In genomic region chr17:73067075-73067474, GRCh38 we compare ENCODE assay signal across 16 cellular contexts.
"Had no signal": no experiment of that assay in that cellular context is flagged by ENCODE, and none has a peak within 500 bp of the region (broad histone marks: within the 10 kb centered on the region; RNA-seq: fewer than 3 reads in every experiment).

No MANE protein-coding gene starts in this region.

- H3K27ac Mint-ChIP-seq: activated CD4-positive, alpha-beta T cell treated with anti-CD3 and anti-CD28 coated beads, Interleukin-2, amount 10 ng/mL, durations not matched to agents 7 days and 5 days; activated naive CD8-positive, alpha-beta T cell treated with anti-CD3 and anti-CD28 coated beads, Interleukin-2, amount 10 ng/mL, durations not matched to agents 7 days and 5 days; nephron progenitor cell; stimulated activated naive B cell treated with anti-CD40 and anti-IgM and Interleukin-4, amounts not matched to agents 10 μg/mL and 1 μg/mL and 100 μg/mL, for 72 hours had no signal

- H3K4me3 Mint-ChIP-seq: activated CD4-positive, alpha-beta T cell treated with anti-CD3 and anti-CD28 coated beads, Interleukin-2, amount 10 ng/mL, durations not matched to agents 7 days and 5 days; activated naive CD8-positive, alpha-beta T cell treated with anti-CD3 and anti-CD28 coated beads, Interleukin-2, amount 10 ng/mL, durations not matched to agents 7 days and 5 days; nephron progenitor cell; stimulated activated naive B cell treated with anti-CD40 and anti-IgM and Interleukin-4, amounts not matched to agents 10 μg/mL and 1 μg/mL and 100 μg/mL, for 72 hours had no signal

- H3K27ac ChIP-seq: cardiac muscle cell, colonic mucosa, foreskin keratinocyte, ovary, tibial nerve had no signal

- ATAC-seq: foreskin keratinocyte; stimulated activated naive B cell treated with anti-CD40 and anti-IgM and Interleukin-4, amounts not matched to agents 10 μg/mL and 1 μg/mL and 100 μg/mL, for 72 hours had no signal

- H3K27me3 ChIP-seq: cardiac muscle cell, colonic mucosa, foreskin keratinocyte, ovary, tibial nerve had no signal

- H3K4me1 ChIP-seq: colonic mucosa, foreskin keratinocyte had no signal

- H3K4me3 ChIP-seq: cardiac muscle cell, colonic mucosa, ovary, tibial nerve had no signal

- DNase-seq: activated CD4-positive, alpha-beta T cell treated with anti-CD3 and anti-CD28 coated beads, Interleukin-2, amount 10 ng/mL, durations not matched to agents 7 days and 5 days; activated naive CD4-positive, alpha-beta T cell; activated naive CD8-positive, alpha-beta T cell treated with anti-CD3 and anti-CD28 coated beads, Interleukin-2, amount 10 ng/mL, durations not matched to agents 7 days and 5 days; anterior cingulate cortex; colonic mucosa; foreskin keratinocyte; glutamatergic neuron; kidney glomerular epithelial cell; mesendoderm; nephron progenitor cell; ovary; stimulated activated CD4-positive, alpha-beta T cell treated with anti-CD3 and anti-CD28 coated beads, Interleukin-2, amount 100 ng/mL, for 48 hours; stimulated activated naive B cell treated with anti-CD40 and anti-IgM and Interleukin-4, amounts not matched to agents 10 μg/mL and 1 μg/mL and 100 μg/mL, for 72 hours; SW 1271 had no signal

- H3K9me3 ChIP-seq: colonic mucosa, ovary, tibial nerve had no signal

- H3K27me3 Mint-ChIP-seq: activated CD4-positive, alpha-beta T cell treated with anti-CD3 and anti-CD28 coated beads, Interleukin-2, amount 10 ng/mL, durations not matched to agents 7 days and 5 days; activated naive CD8-positive, alpha-beta T cell treated with anti-CD3 and anti-CD28 coated beads, Interleukin-2, amount 10 ng/mL, durations not matched to agents 7 days and 5 days; stimulated activated naive B cell treated with anti-CD40 and anti-IgM and Interleukin-4, amounts not matched to agents 10 μg/mL and 1 μg/mL and 100 μg/mL, for 72 hours had no signal
